Comparison of ENCODE assay signal across 1 cellular context in genomic region chr12:106769546-106769945, GRCh38.
TF ChIP-seq lines count a peak whose summit lies in the region.

No MANE protein-coding gene starts in this region.

TF ChIP-seq in A549, 52 proteins besides CTCF, POLR2A, EP300 and RAD21 (continued from another document):
- TF ChIP-seq E2F6 (IDR thresholded peaks at IDR 0.05; ENCODE audit: borderline replicate concordance, low read depth) (no peak), REST (IDR thresholded peaks at IDR 0.05) (no peak)
